Comparison of ENCODE assay signal across 25 cellular contexts in the genomic region with DNA sequence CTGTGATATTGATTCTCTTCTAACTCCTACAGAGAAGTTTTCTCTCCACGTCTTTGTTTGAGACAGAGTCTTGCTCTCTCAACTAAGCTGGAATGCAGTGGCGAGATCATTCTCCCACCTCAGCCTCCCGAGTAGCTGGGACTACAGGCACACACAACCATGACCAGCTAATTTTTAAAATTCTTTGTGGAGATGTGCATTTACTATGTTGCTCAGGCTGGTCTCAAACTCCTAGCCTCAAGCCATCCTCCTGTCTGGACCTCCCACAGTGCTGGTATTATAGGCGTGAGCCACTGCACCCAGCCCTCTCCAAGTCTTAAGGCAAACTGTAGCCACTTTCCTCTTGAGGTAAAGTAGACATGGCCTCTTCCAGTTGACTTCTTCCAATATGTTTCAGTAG.
"Had no signal": no experiment of that assay in that cellular context is flagged by ENCODE, and none has a peak within 500 bp of the region (broad histone marks: within the 10 kb centered on the region; RNA-seq: fewer than 3 reads in every experiment).

No MANE protein-coding gene starts in this region.

- H3K36me3 Mint-ChIP-seq: type B pancreatic cell had no signal

- H3K27ac Mint-ChIP-seq: stimulated activated naive CD8-positive, alpha-beta T cell treated with anti-CD3 and anti-CD28 coated beads, Interleukin-15, amount 100 ng/mL, for 72 hours; type B pancreatic cell had no signal

- H3K4me1 Mint-ChIP-seq: naive thymus-derived CD4-positive, alpha-beta T cell; nephron; stimulated activated naive CD8-positive, alpha-beta T cell treated with anti-CD3 and anti-CD28 coated beads, Interleukin-15, amount 100 ng/mL, for 72 hours had no signal

- H3K9ac ChIP-seq: parathyroid adenoma had no signal

- H3K36me3 ChIP-seq: colonic mucosa, esophagus muscularis mucosa, gastroesophageal sphincter, heart left ventricle, left lung, prostate gland, right atrium auricular region, spleen, suprapubic skin had no signal

- H3K79me2 ChIP-seq: hepatocyte, parathyroid adenoma had no signal

- H3K4me2 ChIP-seq: hepatocyte had no signal

- FAIRE-seq: endothelial cell of umbilical vein had no signal

- H3K27me3 Mint-ChIP-seq: dendritic cell treated with granulocyte-macrophage colony-stimulating factor and Interleukin-4, amounts not matched to agents 40 ng/mL and 50 ng/mL, for 4 days; stimulated activated naive CD8-positive, alpha-beta T cell treated with anti-CD3 and anti-CD28 coated beads, Interleukin-15, amount 100 ng/mL, for 72 hours; type B pancreatic cell had no signal

- H3K4me1 ChIP-seq: colonic mucosa, esophagus muscularis mucosa, foreskin keratinocyte, gastroesophageal sphincter, parathyroid adenoma, prostate gland, right atrium auricular region, suprapubic skin had no signal

- H3K4me3 ChIP-seq: colonic mucosa, esophagus muscularis mucosa, gastroesophageal sphincter, heart left ventricle, hepatocyte, left lung, prostate gland, right atrium auricular region, suprapubic skin had no signal

- H2AFZ ChIP-seq: hepatocyte, parathyroid adenoma had no signal

- DNase-seq: colonic mucosa; effector CD8-positive, alpha-beta T cell; foreskin keratinocyte; heart left ventricle; left cardiac atrium; left lung; mesenchymal stem cell; midbrain; naive thymus-derived CD4-positive, alpha-beta T cell; spleen; stimulated activated CD4-positive, alpha-beta T cell treated with anti-CD3 and anti-CD28 coated beads, Interleukin-4, amount 100 ng/mL, for 4 hours; stimulated activated naive CD4-positive, alpha-beta T cell; stimulated activated naive CD8-positive, alpha-beta T cell treated with anti-CD3 and anti-CD28 coated beads, Interleukin-15, amount 100 ng/mL, for 72 hours had no signal

- H3K9me3 ChIP-seq: colonic mucosa, prostate gland, suprapubic skin had no signal

- ATAC-seq: foreskin keratinocyte; gastroesophageal sphincter; heart left ventricle; left cardiac atrium; left lung; naive thymus-derived CD4-positive, alpha-beta T cell; sciatic nerve; stimulated activated naive CD8-positive, alpha-beta T cell treated with anti-CD3 and anti-CD28 coated beads, Interleukin-15, amount 100 ng/mL, for 72 hours had no signal

- H3K4me3 Mint-ChIP-seq: naive thymus-derived CD4-positive, alpha-beta T cell; nephron; stimulated activated naive CD8-positive, alpha-beta T cell treated with anti-CD3 and anti-CD28 coated beads, Interleukin-15, amount 100 ng/mL, for 72 hours; type B pancreatic cell had no signal

- H3K27me3 ChIP-seq: colonic mucosa, esophagus muscularis mucosa, gastroesophageal sphincter, heart left ventricle, hepatocyte, left lung, right atrium auricular region, spleen, suprapubic skin had no signal

- H3K27ac ChIP-seq: colonic mucosa, esophagus muscularis mucosa, foreskin keratinocyte, gastroesophageal sphincter, hepatocyte, parathyroid adenoma, prostate gland, right atrium auricular region, suprapubic skin had no signal
